ENCODE assay signal across 8 cellular contexts in genomic region chr5:57338068-57338848, GRCh38.
DNase-seq lines count a peak whose midpoint lies in the region; ATAC-seq, FAIRE-seq and TF ChIP-seq lines count a peak whose summit lies in the region.

No MANE protein-coding gene starts in this region.

- H3K4me1 ChIP-seq in K562 (replicated peaks in 1 of 2; ENCODE audit: control insufficient read depth in 2 of 2, insufficient read depth in 2 of 2, low read length in 2 of 2) (no peaks in the 10 kb centered on the region), osteoblast (ENCODE audit: insufficient read depth, low read length) (peaks cover 5% of the 10 kb centered on the region)

- H3K9me1 ChIP-seq in K562 (ENCODE audit: control insufficient read depth, insufficient read depth, low read length) = no peaks in the 10 kb centered on the region

- CTCF ChIA-PET in BJ (lab: Yijun Ruan, JAX) (interaction anchor here (0.6 to 2.5 kb wide), 10 partner anchors 9 to 154 kb away, joined by 3 to 11 read pairs (median 3); no protein-coding TSS in a partner anchor), K562 (lab: Yijun Ruan, JAX; ENCODE audit: low intra/inter-chr PET ratio) (interaction anchor here (0.6 kb wide), 1 partner anchor 497 kb away, joined by 3 read pairs; no protein-coding TSS in a partner anchor)

- H3K27ac ChIP-seq in K562 (ENCODE audit: extremely low read depth, low read depth, low read length) (no peak overlapping the region), osteoblast (ENCODE audit: low read depth, low read length) (no peak overlapping the region)

- in situ Hi-C loops in K562 (cut with MboI) = no loop called here

- H3K4me3 ChIP-seq in BJ (ENCODE audit: low read depth, low read length) = no peak overlapping the region
- H3K4me3 ChIP-seq in Jurkat, Clone E6-1 (ENCODE audit: low read length) = no peak overlapping the region
- no peak overlapping the region for H3K4me3 ChIP-seq in K562
- no peak overlapping the region for H3K4me3 ChIP-seq in osteoblast (ENCODE audit: insufficient read depth, low read length)

- H3K4me2 ChIP-seq in K562 (ENCODE audit: insufficient read depth, low read length) = no peak overlapping the region
- H3K4me2 ChIP-seq in osteoblast (ENCODE audit: insufficient read depth, low read length) = no peak overlapping the region

- no peak overlapping the region for H3K9ac ChIP-seq in K562 (ENCODE audit: insufficient read depth in 1 of 2, low read depth in 2 of 2, low read length in 2 of 2)

- peak; percentile 98 for ATAC-seq in K562

- TF ChIP-seq POLR2A in K562 (conservative IDR thresholded peaks at IDR 0.05) = no peak

- no peak for TF ChIP-seq EP300 in K562 (IDR thresholded peaks at IDR 0.05; ENCODE audit: low read length)

- H3K27me3 ChIP-seq in BJ (ENCODE audit: control insufficient read depth, insufficient read depth, low read length) (no peaks in the 10 kb centered on the region), K562 (ENCODE audit: control insufficient read depth in 2 of 2, insufficient read depth in 2 of 2, low read length in 2 of 2) (no peaks in the 10 kb centered on the region), osteoblast (ENCODE audit: insufficient read depth, low read length) (no peaks in the 10 kb centered on the region)

- peak; percentile 38; the same call in 1 of the 2 replicates for TF ChIP-seq CTCF in BJ (IDR thresholded peaks at IDR 0.05; ENCODE audit: insufficient read depth, low read depth, low read length)
- TF ChIP-seq CTCF in K562 (IDR thresholded peaks at IDR 0.05 in 2 of 3, conservative IDR thresholded peaks at IDR 0.05 in 1 of 3; ENCODE audit: insufficient read depth in 2 of 3, low read depth in 1 of 3, low read length in 3 of 3) = peak; percentile 69 to 72 (median 71)
- TF ChIP-seq CTCF in osteoblast (IDR thresholded peaks at IDR 0.05; ENCODE audit: extremely low read depth, low read depth, low read length) = peak; percentile 54

- H3K79me2 ChIP-seq in K562 (ENCODE audit: control insufficient read depth, insufficient read depth, low read length) (no peaks in the 10 kb centered on the region), osteoblast (ENCODE audit: insufficient read depth, low read length) (no peaks in the 10 kb centered on the region)

- POLR2A ChIA-PET in BJ (lab: Charles Lee) (no interaction called here), K562 (lab: Yijun Ruan, JAX) (interaction anchor here (0.7 to 1.3 kb wide), 3 partner anchors 11 to 13 kb away, joined by 3 read pairs; no protein-coding TSS in a partner anchor)

- H3K36me3 ChIP-seq in BJ (ENCODE audit: control insufficient read depth, insufficient read depth, low read length) (no peaks in the 10 kb centered on the region), K562 (ENCODE audit: control insufficient read depth, insufficient read depth, low read length) (no peaks in the 10 kb centered on the region), osteoblast (ENCODE audit: insufficient read depth, low read length) (no peaks in the 10 kb centered on the region)

- WGBS in K562 (ENCODE audit: insufficient coverage, low coverage, missing lambda C conversion rate) = 4% methylated on average over 4 of the region's 4 CpGs

- peak; percentile 68 to 82 for TF ChIP-seq RAD21 in K562 (CRISPR knock-in tag; conservative IDR thresholded peaks at IDR 0.05 in 1 of 2, IDR thresholded peaks at IDR 0.05 in 1 of 2)

- BruUV-seq in K562 (replicated peaks; lab: Mats Ljungman, UMichigan) = no TSS peak

- intact Hi-C loops in K562 (cut with micrococcal nuclease) = loop anchor here (1.0 to 5.0 kb wide), 3 partner anchors 41 to 159 kb away; no protein-coding TSS in a partner anchor

- DNase-seq in BJ (ENCODE audit: low read depth) (no peak), GM18507 (ENCODE audit: extremely low spot score, insufficient read length, low read depth) (peak; percentile 5), K562 (ENCODE audit: extremely low read depth in 1 of 4, low spot score in 3 of 4) (peak; percentile 32 to 67 (median 44)), osteoblast (ENCODE audit: insufficient read length, low spot score, missing footprints) (no peak), NCI-H1048 (lab: John Stamatoyannopoulos, UW) (no peak), NCI-H128 (lab: John Stamatoyannopoulos, UW; ENCODE audit: unreplicated experiment) (no peak), DMS153 treated with DMSO at 0.1 percent for 48 hours (lab: John Stamatoyannopoulos, UW; ENCODE audit: unreplicated experiment) (no peak)
- DNase-seq in Jurkat, Clone E6-1 (ENCODE audit: low read depth, low spot score) = peak; percentile 28

- no peak overlapping the region for H2AFZ ChIP-seq in K562 (ENCODE audit: low read depth, low read length)
- no peak overlapping the region for H2AFZ ChIP-seq in osteoblast (ENCODE audit: low read length)

- FAIRE-seq in GM18507 (lab: Jason Lieb, UNC) = no peak
- FAIRE-seq in K562 (lab: Jason Lieb, UNC) = peak; percentile 91

- H4K20me1 ChIP-seq in K562 (replicated peaks; ENCODE audit: control insufficient read depth, insufficient read depth, low read length) (no peaks in the 10 kb centered on the region), osteoblast (ENCODE audit: insufficient read depth, low read length) (no peaks in the 10 kb centered on the region)

- H3K9me3 ChIP-seq in K562 (replicated peaks; ENCODE audit: control insufficient read depth, insufficient read depth, low read depth, low read length) (no peaks in the 10 kb centered on the region), osteoblast (ENCODE audit: low read depth, low read length) (no peaks in the 10 kb centered on the region)

TF ChIP-seq in K562, 482 proteins besides CTCF, POLR2A, EP300 and RAD21 (continues in another document):
- TF ChIP-seq RBM22 (IDR thresholded peaks at IDR 0.05; ENCODE audit: low read depth, low read length, poor library complexity, severe bottlenecking) = no peak
- no peak for TF ChIP-seq CUX1 (CRISPR knock-in tag; IDR thresholded peaks at IDR 0.05)
- TF ChIP-seq GATAD2B (IDR thresholded peaks at IDR 0.05; ENCODE audit: borderline replicate concordance) = no peak
- TF ChIP-seq XRCC4 (IDR thresholded peaks at IDR 0.05; ENCODE audit: extremely low read depth, insufficient read depth, insufficient read length) = no peak
- no peak for TF ChIP-seq CAMTA2 (CRISPR knock-in tag; conservative IDR thresholded peaks at IDR 0.05)
- no peak for TF ChIP-seq JUND (IDR thresholded peaks at IDR 0.05; ENCODE audit: borderline replicate concordance, low read depth, low read length)
- no peak for TF ChIP-seq JUND (tag; IDR thresholded peaks at IDR 0.05; ENCODE audit: borderline replicate concordance, low read depth, low read length)
- no peak for TF ChIP-seq POU5F1 (IDR thresholded peaks at IDR 0.05; ENCODE audit: borderline replicate concordance, low read depth, low read length, partially characterized antibody)
- 0 out of 4 replicates have a peak, but pooled peaks of 1 of the 2 experiments have one; percentile 30 for TF ChIP-seq RCOR1 (IDR thresholded peaks at IDR 0.05; ENCODE audit: borderline replicate concordance in 1 of 2, low read depth in 2 of 2, low read length in 2 of 2)
- TF ChIP-seq CTCFL (IDR thresholded peaks at IDR 0.05; ENCODE audit: borderline replicate concordance, insufficient read depth, low read depth, low read length, poor library complexity, severe bottlenecking) = peak; percentile 42
- TF ChIP-seq CTBP1 (IDR thresholded peaks at IDR 0.05; ENCODE audit: borderline replicate concordance) = 0 out of 2 replicates have a peak, but pooled peaks have one; percentile 54

Comparison
In these comparisons a context has a peak if more than half of its experiments do, and no peak if none do; other contexts are left out.
1. DNase-seq: peak in GM18507 (single experiment), Jurkat, Clone E6-1 (single experiment) and K562 (4 of 4); none in BJ (single experiment), osteoblast (single experiment), NCI-H1048 (single experiment), NCI-H128 (single experiment) and DMS153 treated with DMSO at 0.1 percent for 48 hours (single experiment).
2. Peak in every context shown above with its lines, with median percentiles within 50 percentile points of each other: CTCF ChIP-seq.